Comparison of ENCODE assay signal across 25 cellular contexts in genomic region chrX:71215335-71215912, GRCh38. TPM values are rescaled to one million over a fixed set of nuclear protein-coding genes. Genes with fewer than 3 reads are reported as not detected.
DNase-seq lines count a peak whose midpoint lies in the region; ATAC-seq, FAIRE-seq and TF ChIP-seq lines count a peak whose summit lies in the region.
"Had no signal": no experiment of that assay in that cellular context is flagged by ENCODE, and none has a peak within 500 bp of the region (broad histone marks: within the 10 kb centered on the region; RNA-seq: fewer than 3 reads in every experiment).

No MANE protein-coding gene starts in this region.

- POLR2A ChIA-PET in Caco-2 (lab: Charles Lee) = interaction anchor here (0.5 kb wide), 1 partner anchor 215 kb away, joined by 3 read pairs; no protein-coding TSS in a partner anchor
- POLR2A ChIA-PET in naive thymus-derived CD4-positive, alpha-beta T cell (lab: Charles Lee) = interaction anchor here (1.6 kb wide), 1 partner anchor 151 kb away, joined by 4 read pairs; the partner anchor contains the start of gene TAF1

- TF ChIP-seq CTCF in Caco-2 (IDR thresholded peaks at IDR 0.05; ENCODE audit: insufficient read depth in 1 of 2, low read depth in 1 of 2, low read length in 1 of 2, severe bottlenecking in 1 of 2, unreplicated experiment in 1 of 2) (no peak), kidney (IDR thresholded peaks at IDR 0.05; ENCODE audit: borderline replicate concordance, extremely low read depth, insufficient read depth) (no peak), progenitor cell of endocrine pancreas (IDR thresholded peaks at IDR 0.05; ENCODE audit: unreplicated experiment) (no peak), ovary (IDR thresholded peaks at IDR 0.05) (no peak)

- H3K4me1 Mint-ChIP-seq in Caco-2 (ENCODE audit: low read depth, unreplicated experiment) (peaks cover 40% of the 10 kb centered on the region), progenitor cell of endocrine pancreas (ENCODE audit: low read depth) (peaks cover 42% of the 10 kb centered on the region)
- peaks cover 0 to 6% (median 3%) of the 10 kb centered on the region in 7 donors for H3K4me1 Mint-ChIP-seq in naive thymus-derived CD4-positive, alpha-beta T cell
- H3K4me1 Mint-ChIP-seq: activated CD4-positive, alpha-beta T cell treated with anti-CD3 and anti-CD28 coated beads, Interleukin-2, amount 10 ng/mL, durations not matched to agents 24 days and 14 days; stimulated activated naive B cell treated with anti-CD40 and anti-IgM and Interleukin-4, amounts not matched to agents 10 μg/mL and 1 μg/mL and 100 μg/mL, for 72 hours had no signal

- H3K9me3 Mint-ChIP-seq in Caco-2 (ENCODE audit: unreplicated experiment) (no peaks in the 10 kb centered on the region), progenitor cell of endocrine pancreas (ENCODE audit: low read depth) (peaks cover 7% of the 10 kb centered on the region)
- H3K9me3 Mint-ChIP-seq in naive thymus-derived CD4-positive, alpha-beta T cell = peaks cover 0 to 2% (median 0%) of the 10 kb centered on the region in 11 donors
- H3K9me3 Mint-ChIP-seq: activated CD4-positive, alpha-beta T cell treated with anti-CD3 and anti-CD28 coated beads, Interleukin-2, amount 10 ng/mL, durations not matched to agents 24 days and 14 days; effector memory CD8-positive, alpha-beta T cell; stimulated activated naive B cell treated with anti-CD40 and anti-IgM and Interleukin-4, amounts not matched to agents 10 μg/mL and 1 μg/mL and 100 μg/mL, for 72 hours had no signal

- H3K36me3 ChIP-seq in Caco-2 (ENCODE audit: control insufficient read depth, insufficient read depth, low read length) = no peaks in the 10 kb centered on the region
- no peaks in the 10 kb centered on the region for H3K36me3 ChIP-seq in kidney (ENCODE audit: control insufficient read depth in 1 of 2, insufficient read depth in 2 of 2, low read length in 2 of 2)
- H3K36me3 ChIP-seq in ovary = no peaks in the 10 kb centered on the region
- H3K36me3 ChIP-seq in naive thymus-derived CD4-positive, alpha-beta T cell (ENCODE audit: control insufficient read depth in 2 of 3, insufficient read depth in 3 of 3, low read length in 3 of 3) = no peaks in the 10 kb centered on the region
- H3K36me3 ChIP-seq: BE2C, esophagus muscularis mucosa, gastrocnemius medialis had no signal

- H3K4me1 ChIP-seq in Caco-2 (peaks cover 24% of the 10 kb centered on the region), kidney (ENCODE audit: control insufficient read depth in 1 of 2, insufficient read depth in 1 of 2, low read depth in 1 of 2, low read length in 2 of 2) (peaks cover 2 to 3% of the 10 kb centered on the region in 2 donors), ovary (ENCODE audit: insufficient read depth) (no peaks in the 10 kb centered on the region)
- H3K4me1 ChIP-seq in naive thymus-derived CD4-positive, alpha-beta T cell (ENCODE audit: control insufficient read depth in 2 of 2, insufficient read depth in 2 of 2, low read length in 2 of 2) = no peaks in the 10 kb centered on the region
- H3K4me1 ChIP-seq: BE2C, esophagus muscularis mucosa, gastrocnemius medialis had no signal

- no peak for TF ChIP-seq EP300 in ovary (IDR thresholded peaks at IDR 0.05)

- no peak for TF ChIP-seq POLR2A in ovary (IDR thresholded peaks at IDR 0.05)

- BruUV-seq in Caco-2 (replicated peaks; lab: Mats Ljungman, UMichigan) = TSS peak; percentile 55

- 82 to 86% (median 85%) methylated on average over 10 of the region's 10 CpGs for WGBS in ovary, 3 donors

- DNase-seq in Caco-2 (no peak), NCI-H69 (lab: John Stamatoyannopoulos, UW) (peak; percentile 12), kidney (peak; percentile 66), progenitor cell of endocrine pancreas (ENCODE audit: low spot score, unreplicated experiment) (no peak), ovary (no peak), T-helper 1 cell (no peak)
- DNase-seq in naive thymus-derived CD4-positive, alpha-beta T cell = no peak
- DNase-seq: activated CD4-positive, alpha-beta T cell treated with anti-CD3 and anti-CD28 coated beads, Interleukin-2, amount 10 ng/mL, durations not matched to agents 24 days and 14 days; activated naive CD4-positive, alpha-beta T cell treated with Interleukin-2 at 50 U/mL for 16 hours; activated T-cell treated with anti-CD3 and anti-CD28 coated beads, Interleukin-2, amount 50 U/mL, for 48 hours; BE2C; effector memory CD8-positive, alpha-beta T cell; gastrocnemius medialis; H9; hypothalamus; IMR-90; NCI-H2171; retina; stimulated activated CD4-positive, alpha-beta T cell treated with anti-CD3 and anti-CD28 coated beads, Interleukin-4, amount 100 ng/mL, for 1 hour; stimulated activated naive B cell treated with anti-CD40 and anti-IgM and Interleukin-4, amounts not matched to agents 10 μg/mL and 1 μg/mL and 100 μg/mL, for 72 hours had no signal

- peak overlapping the region in 1 of 2 donors; percentile 51 for H3K9ac ChIP-seq in kidney (ENCODE audit: low read length in 2 of 2)

- peak overlapping the region; percentile 51 to 60 for H3K27ac ChIP-seq in kidney (ENCODE audit: low read depth in 2 of 2, low read length in 2 of 2)
- no peak overlapping the region for H3K27ac ChIP-seq in ovary
- H3K27ac ChIP-seq in naive thymus-derived CD4-positive, alpha-beta T cell (ENCODE audit: low read depth, low read length) = no peak overlapping the region
- H3K27ac ChIP-seq: esophagus muscularis mucosa, gastrocnemius medialis, RWPE1, SK-N-MC had no signal

- H3K9me3 ChIP-seq in Caco-2 (no peaks in the 10 kb centered on the region), kidney (ENCODE audit: control insufficient read depth in 1 of 2, low read length in 2 of 2) (no peaks in the 10 kb centered on the region), ovary (no peaks in the 10 kb centered on the region)
- no peaks in the 10 kb centered on the region for H3K9me3 ChIP-seq in naive thymus-derived CD4-positive, alpha-beta T cell (ENCODE audit: control insufficient read depth in 2 of 3, low read length in 3 of 3)
- H3K9me3 ChIP-seq: BE2C, esophagus muscularis mucosa, gastrocnemius medialis had no signal

- H3K27ac Mint-ChIP-seq in Caco-2 (ENCODE audit: unreplicated experiment) = peak overlapping the region; percentile 73
- peak overlapping the region; percentile 91 for H3K27ac Mint-ChIP-seq in progenitor cell of endocrine pancreas
- H3K27ac Mint-ChIP-seq in naive thymus-derived CD4-positive, alpha-beta T cell = no peak overlapping the region
- H3K27ac Mint-ChIP-seq: activated CD4-positive, alpha-beta T cell treated with anti-CD3 and anti-CD28 coated beads, Interleukin-2, amount 10 ng/mL, durations not matched to agents 24 days and 14 days; effector memory CD8-positive, alpha-beta T cell; stimulated activated naive B cell treated with anti-CD40 and anti-IgM and Interleukin-4, amounts not matched to agents 10 μg/mL and 1 μg/mL and 100 μg/mL, for 72 hours had no signal

- H3K4me3 ChIP-seq in Caco-2 (ENCODE audit: low read depth, low read length) (peak overlapping the region; percentile 52), kidney (ENCODE audit: low read length in 2 of 2) (peak overlapping the region; percentile 54 to 65), ovary (no peak overlapping the region)
- H3K4me3 ChIP-seq in naive thymus-derived CD4-positive, alpha-beta T cell (ENCODE audit: low read length) = no peak overlapping the region
- H3K4me3 ChIP-seq: esophagus muscularis mucosa, gastrocnemius medialis, SK-N-MC had no signal

- H3K27me3 ChIP-seq in Caco-2 (replicated peaks; ENCODE audit: control insufficient read depth, insufficient read depth, low read length) = no peaks in the 10 kb centered on the region
- H3K27me3 ChIP-seq in ovary = no peaks in the 10 kb centered on the region
- no peaks in the 10 kb centered on the region for H3K27me3 ChIP-seq in naive thymus-derived CD4-positive, alpha-beta T cell (ENCODE audit: control insufficient read depth in 2 of 2, insufficient read depth in 2 of 2, low read length in 2 of 2)
- H3K27me3 ChIP-seq: BE2C, esophagus muscularis mucosa had no signal

- ATAC-seq in GM21529 (IDR thresholded peaks at IDR 0.05; ENCODE audit: unreplicated experiment) = no peak
- ATAC-seq in naive thymus-derived CD4-positive, alpha-beta T cell = no peak
- ATAC-seq: effector memory CD8-positive, alpha-beta T cell; gastrocnemius medialis; stimulated activated naive B cell treated with anti-CD40 and anti-IgM and Interleukin-4, amounts not matched to agents 10 μg/mL and 1 μg/mL and 100 μg/mL, for 72 hours had no signal

- no peak for FAIRE-seq in kidney (lab: Jason Lieb, UNC)

- H3K27me3 Mint-ChIP-seq in Caco-2 (ENCODE audit: insufficient read depth, unreplicated experiment) (no peaks in the 10 kb centered on the region), progenitor cell of endocrine pancreas (no peaks in the 10 kb centered on the region)
- H3K27me3 Mint-ChIP-seq in naive thymus-derived CD4-positive, alpha-beta T cell = peaks cover 0 to 3% (median 0%) of the 10 kb centered on the region in 5 donors

- H3K4me3 Mint-ChIP-seq in Caco-2 (ENCODE audit: unreplicated experiment) = peak overlapping the region; percentile 79
- H3K4me3 Mint-ChIP-seq in progenitor cell of endocrine pancreas (ENCODE audit: low read depth) = peak overlapping the region; percentile 72
- no peak overlapping the region for H3K4me3 Mint-ChIP-seq in naive thymus-derived CD4-positive, alpha-beta T cell
- H3K4me3 Mint-ChIP-seq: activated CD4-positive, alpha-beta T cell treated with anti-CD3 and anti-CD28 coated beads, Interleukin-2, amount 10 ng/mL, durations not matched to agents 24 days and 14 days; effector memory CD8-positive, alpha-beta T cell; H9; stimulated activated naive B cell treated with anti-CD40 and anti-IgM and Interleukin-4, amounts not matched to agents 10 μg/mL and 1 μg/mL and 100 μg/mL, for 72 hours had no signal

- intact Hi-C loops in Caco-2 (cut with micrococcal nuclease; ENCODE audit: unreplicated experiment) = loop anchor here (10.0 kb wide), 1 partner anchor 69 kb away; the partner anchor contains the start of gene NONO
- intact Hi-C loops in kidney (cut with DNase I) = no loop called here
- intact Hi-C loops in ovary (cut with DNase I) = no loop called here
- intact Hi-C loops in naive thymus-derived CD4-positive, alpha-beta T cell (cut with micrococcal nuclease) = no loop called here

- CTCF ChIA-PET in Caco-2 (lab: Charles Lee) = interaction anchor here (0.5 to 0.6 kb wide), 2 partner anchors 68 to 158 kb away, joined by 4 to 5 read pairs; partner anchors contain the start of gene NONO
- CTCF ChIA-PET in naive thymus-derived CD4-positive, alpha-beta T cell (lab: Charles Lee) = no interaction called here

- H3K36me3 Mint-ChIP-seq in Caco-2 (ENCODE audit: insufficient read depth, unreplicated experiment) = peaks cover 14% of the 10 kb centered on the region
- no peaks in the 10 kb centered on the region for H3K36me3 Mint-ChIP-seq in progenitor cell of endocrine pancreas (ENCODE audit: insufficient read depth)
- no peaks in the 10 kb centered on the region for H3K36me3 Mint-ChIP-seq in naive thymus-derived CD4-positive, alpha-beta T cell
- H3K36me3 Mint-ChIP-seq: stimulated activated naive B cell treated with anti-CD40 and anti-IgM and Interleukin-4, amounts not matched to agents 10 μg/mL and 1 μg/mL and 100 μg/mL, for 72 hours had no signal

RNA-seq across cellular contexts. Expression of gene GJB1, which starts 7.6 kb away (rescaled TPM):
- total RNA-seq in Caco-2 (2022) (35.7 and 37.6 TPM in 2 replicates), kidney (22.4 TPM), progenitor cell of endocrine pancreas (22.2 and 23.6 TPM in 2 replicates), ovary (10 to 100 TPM in 1 of 7 donors, 1 to 10 TPM in 3, under 1 TPM in 1, not detected in 2; 0.36 to 17.9 (median 2.5) TPM)
- polyA plus RNA-seq in kidney (ENCODE audit: insufficient read depth, low read depth, low replicate concordance) (59.0 TPM), ovary (under 1 TPM; 0.12 to 0.30 TPM)
- not detected for total RNA-seq in naive thymus-derived CD4-positive, alpha-beta T cell
- polyA plus RNA-seq in naive thymus-derived CD4-positive, alpha-beta T cell = not detected
- total RNA-seq: activated CD4-positive, alpha-beta T cell treated with anti-CD3 and anti-CD28 coated beads, Interleukin-2, amount 10 ng/mL, durations not matched to agents 24 days and 14 days; H9; IMR-90; mononuclear cell had no signal
- polyA plus RNA-seq: IMR-90 had no signal

RNA-seq across cellular contexts. Expression of gene ZMYM3, which starts 38.5 kb away (rescaled TPM):
- total RNA-seq in Caco-2 (2022) (51.9 and 55.1 TPM in 2 replicates), kidney (26.7 TPM), progenitor cell of endocrine pancreas (88.9 and 92.4 TPM in 2 replicates), ovary (10 to 100 TPM; 17.2 to 75.8 (median 66.5) TPM)
- polyA plus RNA-seq in kidney (ENCODE audit: insufficient read depth, low read depth, low replicate concordance) (9.7 TPM), ovary (10 to 100 TPM; 17.8 to 46.2 TPM)
- 10 to 100 TPM; 21.2 to 34.1 (median 21.6) TPM for total RNA-seq in naive thymus-derived CD4-positive, alpha-beta T cell
- 1 to 10 TPM; 6.7 to 7.8 TPM for polyA plus RNA-seq in naive thymus-derived CD4-positive, alpha-beta T cell

Comparison
In these comparisons a context has a peak if more than half of its experiments do, and no peak if none do; other contexts are left out.
1. DNase-seq: peak in NCI-H69 (single experiment) and kidney (single experiment); none in Caco-2 (0 of 2), progenitor cell of endocrine pancreas (single experiment), ovary (0 of 5), T-helper 1 cell (0 of 5) and naive thymus-derived CD4-positive, alpha-beta T cell (0 of 9).
2. H3K4me3 ChIP-seq: peak in Caco-2 (single experiment) and kidney (2 of 2); none in ovary (single experiment) and naive thymus-derived CD4-positive, alpha-beta T cell (single experiment).
3. H3K27ac Mint-ChIP-seq: peak in Caco-2 (single experiment) and progenitor cell of endocrine pancreas (single experiment); none in naive thymus-derived CD4-positive, alpha-beta T cell (0 of 9).
4. H3K4me3 Mint-ChIP-seq: peak in Caco-2 (single experiment) and progenitor cell of endocrine pancreas (single experiment); none in naive thymus-derived CD4-positive, alpha-beta T cell (0 of 10).
5. H3K27ac ChIP-seq: peak in kidney (2 of 2); none in ovary (0 of 2) and naive thymus-derived CD4-positive, alpha-beta T cell (single experiment).